29 cellular contexts compared by ENCODE assay signal in genomic region chr7:138543739-138544138, GRCh38.
"Had no signal": no experiment of that assay in that cellular context is flagged by ENCODE, and none has a peak within 500 bp of the region (broad histone marks: within the 10 kb centered on the region; RNA-seq: fewer than 3 reads in every experiment).

No MANE protein-coding gene starts in this region.

- H3K4me3 ChIP-seq: stomach, suprapubic skin, testis, thoracic aorta, thyroid gland, tibial artery, tibial nerve, transverse colon, upper lobe of left lung, upper lobe of right lung, uterus, vagina had no signal

- H3K27me3 Mint-ChIP-seq: stimulated activated memory B cell treated with anti-CD40 and anti-IgM and Interleukin-4, amounts not matched to agents 10 μg/mL and 1 μg/mL and 100 μg/mL, for 72 hours; stimulated activated naive B cell treated with anti-CD40 and anti-IgM and Interleukin-4, amounts not matched to agents 10 μg/mL and 1 μg/mL and 100 μg/mL, for 72 hours; stimulated activated naive CD8-positive, alpha-beta T cell treated with anti-CD3 and anti-CD28 coated beads, Interleukin-15, amount 100 ng/mL, for 72 hours; stimulated activated naive CD8-positive, alpha-beta T cell treated with anti-CD3 and anti-CD28 coated beads, Interleukin-15, Interleukin-2, amounts not matched to agents 100 ng/mL and 50 ng/mL, for 24 hours; type B pancreatic cell had no signal

- H3K27ac Mint-ChIP-seq: stimulated activated effector memory CD8-positive, alpha-beta T cell treated with anti-CD3 and anti-CD28 coated beads, Interleukin-12 subunit alpha, Interleukin-12 subunit beta, amount 100 ng/mL, for 72 hours; stimulated activated memory B cell treated with anti-CD40 and anti-IgM and Interleukin-4, amounts not matched to agents 10 μg/mL and 1 μg/mL and 100 μg/mL, for 72 hours; stimulated activated naive B cell treated with anti-CD40 and anti-IgM and Interleukin-4, amounts not matched to agents 10 μg/mL and 1 μg/mL and 100 μg/mL, for 72 hours; stimulated activated naive CD8-positive, alpha-beta T cell treated with anti-CD3 and anti-CD28 coated beads, Interleukin-15, amount 100 ng/mL, for 72 hours; stimulated activated naive CD8-positive, alpha-beta T cell treated with anti-CD3 and anti-CD28 coated beads, Interleukin-15, Interleukin-2, amounts not matched to agents 100 ng/mL and 50 ng/mL, for 24 hours; type B pancreatic cell had no signal

- H3K9me3 Mint-ChIP-seq: stimulated activated naive CD8-positive, alpha-beta T cell treated with anti-CD3 and anti-CD28 coated beads, Interleukin-15, amount 100 ng/mL, for 72 hours had no signal

- H3K4me1 ChIP-seq: suprapubic skin, testis, thyroid gland, tibial artery, tibial nerve, transverse colon, uterus, vagina had no signal

- H3K4me1 Mint-ChIP-seq: stimulated activated memory B cell treated with anti-CD40 and anti-IgM and Interleukin-4, amounts not matched to agents 10 μg/mL and 1 μg/mL and 100 μg/mL, for 72 hours; stimulated activated naive B cell treated with anti-CD40 and anti-IgM and Interleukin-4, amounts not matched to agents 10 μg/mL and 1 μg/mL and 100 μg/mL, for 72 hours had no signal

- H3K4me3 Mint-ChIP-seq: stimulated activated effector memory CD8-positive, alpha-beta T cell treated with anti-CD3 and anti-CD28 coated beads, Interleukin-12 subunit alpha, Interleukin-12 subunit beta, amount 100 ng/mL, for 72 hours; stimulated activated memory B cell treated with anti-CD40 and anti-IgM and Interleukin-4, amounts not matched to agents 10 μg/mL and 1 μg/mL and 100 μg/mL, for 72 hours; stimulated activated naive B cell treated with anti-CD40 and anti-IgM and Interleukin-4, amounts not matched to agents 10 μg/mL and 1 μg/mL and 100 μg/mL, for 72 hours; stimulated activated naive CD8-positive, alpha-beta T cell treated with anti-CD3 and anti-CD28 coated beads, Interleukin-15, amount 100 ng/mL, for 72 hours; stimulated activated naive CD8-positive, alpha-beta T cell treated with anti-CD3 and anti-CD28 coated beads, Interleukin-15, Interleukin-2, amounts not matched to agents 100 ng/mL and 50 ng/mL, for 24 hours; type B pancreatic cell had no signal

- H3K36me3 ChIP-seq: uterus had no signal

- H3K27ac ChIP-seq: stomach, suprapubic skin, testis, thoracic aorta, thyroid gland, tibial artery, tibial nerve, transverse colon, upper lobe of left lung, upper lobe of right lung, uterus, vagina had no signal

- DNase-seq: stimulated activated CD4-positive, alpha-beta T cell treated with anti-CD3 and anti-CD28 coated beads, Interleukin-2, amount 100 ng/mL, for 48 hours; stimulated activated CD4-positive, alpha-beta T cell treated with anti-CD3 and anti-CD28 coated beads, Interleukin-4, amount 100 ng/mL, for 1 hour; stimulated activated CD4-positive, alpha-beta T cell treated with anti-CD3 and anti-CD28 coated beads, Interleukin-4, amount 100 ng/mL, for 24 hours; stimulated activated CD4-positive, alpha-beta T cell treated with anti-CD3 and anti-CD28 coated beads, Interleukin-4, amount 100 ng/mL, for 4 hours; stimulated activated CD8-positive, alpha-beta memory T cell treated with anti-CD3 and anti-CD28 coated beads, Interleukin-4, amount 100 ng/mL, for 48 hours; stimulated activated naive B cell treated with anti-CD40 and anti-IgM and Interleukin-4, amounts not matched to agents 10 μg/mL and 1 μg/mL and 100 μg/mL, for 72 hours; stimulated activated naive CD4-positive, alpha-beta T cell; stimulated activated naive CD4-positive, alpha-beta T cell treated with Interleukin-2 at 50 U/mL for 16 hours; stimulated activated naive CD8-positive, alpha-beta T cell treated with anti-CD3 and anti-CD28 coated beads, Interleukin-15, amount 100 ng/mL, for 72 hours; stimulated activated naive CD8-positive, alpha-beta T cell treated with anti-CD3 and anti-CD28 coated beads, Interleukin-15, Interleukin-2, amounts not matched to agents 100 U/mL and 50 U/mL, for 24 hours; stomach; substantia nigra; testis; thyroid gland; tibial artery; transverse colon; trophoblast cell; upper lobe of left lung; upper lobe of right lung; uterus had no signal

- H3K27me3 ChIP-seq: stomach, suprapubic skin, testis, thyroid gland, tibial artery, tibial nerve, transverse colon, upper lobe of left lung, upper lobe of right lung, uterus, vagina had no signal

- FAIRE-seq: urothelium cell line had no signal

- ATAC-seq: stimulated activated effector memory CD8-positive, alpha-beta T cell treated with anti-CD3 and anti-CD28 coated beads, Interleukin-12 subunit alpha, Interleukin-12 subunit beta, amount 100 ng/mL, for 72 hours; stimulated activated memory B cell treated with anti-CD40 and anti-IgM and Interleukin-4, amounts not matched to agents 10 μg/mL and 1 μg/mL and 100 μg/mL, for 72 hours; stimulated activated naive B cell treated with anti-CD40 and anti-IgM and Interleukin-4, amounts not matched to agents 10 μg/mL and 1 μg/mL and 100 μg/mL, for 72 hours; stimulated activated naive CD8-positive, alpha-beta T cell treated with anti-CD3 and anti-CD28 coated beads, Interleukin-15, amount 100 ng/mL, for 72 hours; stimulated activated naive CD8-positive, alpha-beta T cell treated with anti-CD3 and anti-CD28 coated beads, Interleukin-15, Interleukin-2, amounts not matched to agents 100 U/mL and 50 U/mL, for 24 hours; upper lobe of right lung had no signal

- H3K9me3 ChIP-seq: stomach, suprapubic skin, testis, thoracic aorta, thyroid gland, tibial artery, tibial nerve, transverse colon, upper lobe of left lung, upper lobe of right lung, uterus, vagina had no signal
